ENCODE assay signal across 1 cellular context in the genomic region with DNA sequence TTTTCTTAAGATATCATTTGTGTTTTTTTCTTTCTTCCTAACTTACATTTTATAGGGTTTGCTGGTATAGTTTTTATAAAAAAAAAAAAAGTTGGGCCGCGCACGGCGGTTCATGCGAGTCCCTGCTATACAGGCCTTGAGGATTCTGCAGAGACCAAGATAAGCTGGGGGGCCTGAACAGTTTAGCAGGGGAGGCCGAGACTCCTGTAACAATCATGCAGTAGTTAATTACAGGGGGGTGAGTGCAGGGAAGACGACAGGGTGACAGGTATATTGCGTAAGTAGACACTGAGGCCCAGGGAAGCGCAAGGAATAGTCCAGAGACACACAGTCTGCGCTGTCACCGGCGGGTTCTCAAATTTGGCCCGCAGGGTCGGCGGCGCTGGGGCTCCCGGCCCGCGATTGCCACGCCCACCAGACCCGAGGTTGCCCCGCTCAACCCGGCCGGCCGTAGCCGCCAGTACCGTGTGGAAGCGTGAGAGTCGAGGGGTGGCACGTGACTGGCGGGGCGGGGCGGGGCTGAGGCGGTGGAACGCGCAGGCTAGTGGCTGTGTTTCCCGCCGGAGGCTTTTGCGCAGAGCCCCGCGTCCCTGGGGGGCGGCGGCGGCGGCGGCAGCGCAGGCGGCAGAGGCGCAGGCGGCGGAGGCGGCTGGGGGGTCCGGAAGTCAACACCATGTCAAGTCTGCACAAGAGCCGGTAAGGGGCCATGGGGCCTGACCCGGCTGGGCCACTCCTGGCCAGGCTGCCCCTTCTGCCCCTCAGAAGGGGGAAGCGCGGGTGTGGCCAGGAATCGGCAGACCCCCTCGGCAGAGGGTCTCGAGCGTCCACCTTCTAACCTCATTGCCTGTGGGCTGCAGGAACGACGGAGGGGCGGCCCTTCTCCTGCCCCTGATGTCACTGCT.
TF ChIP-seq lines count a peak whose summit lies in the region.

A gene with protein sequence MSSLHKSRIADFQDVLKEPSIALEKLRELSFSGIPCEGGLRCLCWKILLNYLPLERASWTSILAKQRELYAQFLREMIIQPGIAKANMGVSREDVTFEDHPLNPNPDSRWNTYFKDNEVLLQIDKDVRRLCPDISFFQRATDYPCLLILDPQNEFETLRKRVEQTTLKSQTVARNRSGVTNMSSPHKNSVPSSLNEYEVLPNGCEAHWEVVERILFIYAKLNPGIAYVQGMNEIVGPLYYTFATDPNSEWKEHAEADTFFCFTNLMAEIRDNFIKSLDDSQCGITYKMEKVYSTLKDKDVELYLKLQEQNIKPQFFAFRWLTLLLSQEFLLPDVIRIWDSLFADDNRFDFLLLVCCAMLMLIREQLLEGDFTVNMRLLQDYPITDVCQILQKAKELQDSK (plus strand): TSS at position 573 of the 902 bp plus-strand sequence. CDS start 101 bp downstream, at position 674.

TF ChIP-seq in GM12878, 131 proteins besides CTCF, POLR2A, EP300 and RAD21 (continued from another document):
- TF ChIP-seq, protein P1, sequence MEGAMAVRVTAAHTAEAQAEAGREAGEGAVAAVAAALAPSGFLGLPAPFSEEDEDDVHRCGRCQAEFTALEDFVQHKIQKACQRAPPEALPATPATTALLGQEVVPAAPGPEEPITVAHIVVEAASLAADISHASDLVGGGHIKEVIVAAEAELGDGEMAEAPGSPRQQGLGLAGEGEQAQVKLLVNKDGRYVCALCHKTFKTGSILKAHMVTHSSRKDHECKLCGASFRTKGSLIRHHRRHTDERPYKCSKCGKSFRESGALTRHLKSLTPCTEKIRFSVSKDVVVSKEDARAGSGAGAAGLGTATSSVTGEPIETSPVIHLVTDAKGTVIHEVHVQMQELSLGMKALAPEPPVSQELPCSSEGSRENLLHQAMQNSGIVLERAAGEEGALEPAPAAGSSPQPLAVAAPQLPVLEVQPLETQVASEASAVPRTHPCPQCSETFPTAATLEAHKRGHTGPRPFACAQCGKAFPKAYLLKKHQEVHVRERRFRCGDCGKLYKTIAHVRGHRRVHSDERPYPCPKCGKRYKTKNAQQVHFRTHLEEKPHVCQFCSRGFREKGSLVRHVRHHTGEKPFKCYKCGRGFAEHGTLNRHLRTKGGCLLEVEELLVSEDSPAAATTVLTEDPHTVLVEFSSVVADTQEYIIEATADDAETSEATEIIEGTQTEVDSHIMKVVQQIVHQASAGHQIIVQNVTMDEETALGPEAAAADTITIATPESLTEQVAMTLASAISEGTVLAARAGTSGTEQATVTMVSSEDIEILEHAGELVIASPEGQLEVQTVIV (IDR thresholded peaks at IDR 0.05; ENCODE audit: borderline replicate concordance, partially characterized antibody) = no peak
- no peak for TF ChIP-seq PML (IDR thresholded peaks at IDR 0.05; ENCODE audit: low read length)
- TF ChIP-seq WRNIP1 (IDR thresholded peaks at IDR 0.05; ENCODE audit: borderline replicate concordance, low read depth, low read length) = no peak
- TF ChIP-seq ZNF622 (IDR thresholded peaks at IDR 0.05) = no peak
- no peak for TF ChIP-seq SREBF2 (IDR thresholded peaks at IDR 0.05; ENCODE audit: low read length)
- peak; percentile 51; the same call in 1 of the 2 replicates for TF ChIP-seq TARDBP (IDR thresholded peaks at IDR 0.05; ENCODE audit: borderline replicate concordance)
- TF ChIP-seq CEBPB (IDR thresholded peaks at IDR 0.05; ENCODE audit: borderline replicate concordance in 1 of 2, low read depth in 2 of 2, low read length in 2 of 2) = 0 out of 4 replicates have a peak, but pooled peaks of 1 of the 2 experiments have one; percentile 28
- TF ChIP-seq, protein P2, sequence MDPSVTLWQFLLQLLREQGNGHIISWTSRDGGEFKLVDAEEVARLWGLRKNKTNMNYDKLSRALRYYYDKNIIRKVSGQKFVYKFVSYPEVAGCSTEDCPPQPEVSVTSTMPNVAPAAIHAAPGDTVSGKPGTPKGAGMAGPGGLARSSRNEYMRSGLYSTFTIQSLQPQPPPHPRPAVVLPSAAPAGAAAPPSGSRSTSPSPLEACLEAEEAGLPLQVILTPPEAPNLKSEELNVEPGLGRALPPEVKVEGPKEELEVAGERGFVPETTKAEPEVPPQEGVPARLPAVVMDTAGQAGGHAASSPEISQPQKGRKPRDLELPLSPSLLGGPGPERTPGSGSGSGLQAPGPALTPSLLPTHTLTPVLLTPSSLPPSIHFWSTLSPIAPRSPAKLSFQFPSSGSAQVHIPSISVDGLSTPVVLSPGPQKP (IDR thresholded peaks at IDR 0.05; ENCODE audit: low read depth, low read length) = peak; percentile 54
- TF ChIP-seq, protein P3, sequence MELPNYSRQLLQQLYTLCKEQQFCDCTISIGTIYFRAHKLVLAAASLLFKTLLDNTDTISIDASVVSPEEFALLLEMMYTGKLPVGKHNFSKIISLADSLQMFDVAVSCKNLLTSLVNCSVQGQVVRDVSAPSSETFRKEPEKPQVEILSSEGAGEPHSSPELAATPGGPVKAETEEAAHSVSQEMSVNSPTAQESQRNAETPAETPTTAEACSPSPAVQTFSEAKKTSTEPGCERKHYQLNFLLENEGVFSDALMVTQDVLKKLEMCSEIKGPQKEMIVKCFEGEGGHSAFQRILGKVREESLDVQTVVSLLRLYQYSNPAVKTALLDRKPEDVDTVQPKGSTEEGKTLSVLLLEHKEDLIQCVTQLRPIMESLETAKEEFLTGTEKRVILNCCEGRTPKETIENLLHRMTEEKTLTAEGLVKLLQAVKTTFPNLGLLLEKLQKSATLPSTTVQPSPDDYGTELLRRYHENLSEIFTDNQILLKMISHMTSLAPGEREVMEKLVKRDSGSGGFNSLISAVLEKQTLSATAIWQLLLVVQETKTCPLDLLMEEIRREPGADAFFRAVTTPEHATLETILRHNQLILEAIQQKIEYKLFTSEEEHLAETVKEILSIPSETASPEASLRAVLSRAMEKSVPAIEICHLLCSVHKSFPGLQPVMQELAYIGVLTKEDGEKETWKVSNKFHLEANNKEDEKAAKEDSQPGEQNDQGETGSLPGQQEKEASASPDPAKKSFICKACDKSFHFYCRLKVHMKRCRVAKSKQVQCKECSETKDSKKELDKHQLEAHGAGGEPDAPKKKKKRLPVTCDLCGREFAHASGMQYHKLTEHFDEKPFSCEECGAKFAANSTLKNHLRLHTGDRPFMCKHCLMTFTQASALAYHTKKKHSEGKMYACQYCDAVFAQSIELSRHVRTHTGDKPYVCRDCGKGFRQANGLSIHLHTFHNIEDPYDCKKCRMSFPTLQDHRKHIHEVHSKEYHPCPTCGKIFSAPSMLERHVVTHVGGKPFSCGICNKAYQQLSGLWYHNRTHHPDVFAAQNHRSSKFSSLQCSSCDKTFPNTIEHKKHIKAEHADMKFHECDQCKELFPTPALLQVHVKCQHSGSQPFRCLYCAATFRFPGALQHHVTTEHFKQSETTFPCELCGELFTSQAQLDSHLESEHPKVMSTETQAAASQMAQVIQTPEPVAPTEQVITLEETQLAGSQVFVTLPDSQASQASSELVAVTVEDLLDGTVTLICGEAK (IDR thresholded peaks at IDR 0.05; ENCODE audit: borderline replicate concordance) = peak; percentile 80
- no peak for TF ChIP-seq YBX1 (IDR thresholded peaks at IDR 0.05)
- no peak for TF ChIP-seq IKZF2 (IDR thresholded peaks at IDR 0.05)
- TF ChIP-seq, protein P4, sequence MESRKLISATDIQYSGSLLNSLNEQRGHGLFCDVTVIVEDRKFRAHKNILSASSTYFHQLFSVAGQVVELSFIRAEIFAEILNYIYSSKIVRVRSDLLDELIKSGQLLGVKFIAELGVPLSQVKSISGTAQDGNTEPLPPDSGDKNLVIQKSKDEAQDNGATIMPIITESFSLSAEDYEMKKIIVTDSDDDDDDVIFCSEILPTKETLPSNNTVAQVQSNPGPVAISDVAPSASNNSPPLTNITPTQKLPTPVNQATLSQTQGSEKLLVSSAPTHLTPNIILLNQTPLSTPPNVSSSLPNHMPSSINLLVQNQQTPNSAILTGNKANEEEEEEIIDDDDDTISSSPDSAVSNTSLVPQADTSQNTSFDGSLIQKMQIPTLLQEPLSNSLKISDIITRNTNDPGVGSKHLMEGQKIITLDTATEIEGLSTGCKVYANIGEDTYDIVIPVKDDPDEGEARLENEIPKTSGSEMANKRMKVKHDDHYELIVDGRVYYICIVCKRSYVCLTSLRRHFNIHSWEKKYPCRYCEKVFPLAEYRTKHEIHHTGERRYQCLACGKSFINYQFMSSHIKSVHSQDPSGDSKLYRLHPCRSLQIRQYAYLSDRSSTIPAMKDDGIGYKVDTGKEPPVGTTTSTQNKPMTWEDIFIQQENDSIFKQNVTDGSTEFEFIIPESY (IDR thresholded peaks at IDR 0.05) = peak; percentile 89
- TF ChIP-seq ESRRA (IDR thresholded peaks at IDR 0.05; ENCODE audit: low read length) = no peak
- no peak for TF ChIP-seq NFXL1 (IDR thresholded peaks at IDR 0.05; ENCODE audit: borderline replicate concordance)
- TF ChIP-seq TAF1 (IDR thresholded peaks at IDR 0.05; ENCODE audit: borderline replicate concordance, low read depth, low read length) = peak; percentile 60; the same call in 1 of the 2 replicates
- no peak for TF ChIP-seq ZBED1 (IDR thresholded peaks at IDR 0.05; ENCODE audit: borderline replicate concordance)
- TF ChIP-seq KLF5 (IDR thresholded peaks at IDR 0.05; ENCODE audit: partially characterized antibody) = peak; percentile 52
- TF ChIP-seq, protein P5, sequence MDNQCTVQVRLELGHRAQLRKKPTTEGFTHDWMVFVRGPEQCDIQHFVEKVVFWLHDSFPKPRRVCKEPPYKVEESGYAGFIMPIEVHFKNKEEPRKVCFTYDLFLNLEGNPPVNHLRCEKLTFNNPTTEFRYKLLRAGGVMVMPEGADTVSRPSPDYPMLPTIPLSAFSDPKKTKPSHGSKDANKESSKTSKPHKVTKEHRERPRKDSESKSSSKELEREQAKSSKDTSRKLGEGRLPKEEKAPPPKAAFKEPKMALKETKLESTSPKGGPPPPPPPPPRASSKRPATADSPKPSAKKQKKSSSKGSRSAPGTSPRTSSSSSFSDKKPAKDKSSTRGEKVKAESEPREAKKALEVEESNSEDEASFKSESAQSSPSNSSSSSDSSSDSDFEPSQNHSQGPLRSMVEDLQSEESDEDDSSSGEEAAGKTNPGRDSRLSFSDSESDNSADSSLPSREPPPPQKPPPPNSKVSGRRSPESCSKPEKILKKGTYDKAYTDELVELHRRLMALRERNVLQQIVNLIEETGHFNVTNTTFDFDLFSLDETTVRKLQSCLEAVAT (IDR thresholded peaks at IDR 0.05) = peak; percentile 99
- TF ChIP-seq, protein P6, sequence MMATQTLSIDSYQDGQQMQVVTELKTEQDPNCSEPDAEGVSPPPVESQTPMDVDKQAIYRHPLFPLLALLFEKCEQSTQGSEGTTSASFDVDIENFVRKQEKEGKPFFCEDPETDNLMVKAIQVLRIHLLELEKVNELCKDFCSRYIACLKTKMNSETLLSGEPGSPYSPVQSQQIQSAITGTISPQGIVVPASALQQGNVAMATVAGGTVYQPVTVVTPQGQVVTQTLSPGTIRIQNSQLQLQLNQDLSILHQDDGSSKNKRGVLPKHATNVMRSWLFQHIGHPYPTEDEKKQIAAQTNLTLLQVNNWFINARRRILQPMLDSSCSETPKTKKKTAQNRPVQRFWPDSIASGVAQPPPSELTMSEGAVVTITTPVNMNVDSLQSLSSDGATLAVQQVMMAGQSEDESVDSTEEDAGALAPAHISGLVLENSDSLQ (IDR thresholded peaks at IDR 0.05) = no peak
- no peak for TF ChIP-seq EZH2 (IDR thresholded peaks at IDR 0.05; ENCODE audit: borderline replicate concordance, control insufficient read depth, low read depth, low read length)
- TF ChIP-seq ZNF384 (IDR thresholded peaks at IDR 0.05; ENCODE audit: borderline replicate concordance, low read depth, low read length) = 0 out of 2 replicates have a peak, but pooled peaks have one; percentile 5
- peak; percentile 83; the same call in 1 of the 2 replicates for TF ChIP-seq RB1 (IDR thresholded peaks at IDR 0.05; ENCODE audit: borderline replicate concordance)
- TF ChIP-seq FOXK2 (IDR thresholded peaks at IDR 0.05) = peak; percentile 53; the same call in 1 of the 2 replicates
- no peak for TF ChIP-seq JUNB (IDR thresholded peaks at IDR 0.05)
- TF ChIP-seq KDM1A (IDR thresholded peaks at IDR 0.05; ENCODE audit: borderline replicate concordance) = no peak
TF ChIP-seq in GM12878: peak in this region for 58.
